ENCODE assay signal across 8 cellular contexts in the genomic region with DNA sequence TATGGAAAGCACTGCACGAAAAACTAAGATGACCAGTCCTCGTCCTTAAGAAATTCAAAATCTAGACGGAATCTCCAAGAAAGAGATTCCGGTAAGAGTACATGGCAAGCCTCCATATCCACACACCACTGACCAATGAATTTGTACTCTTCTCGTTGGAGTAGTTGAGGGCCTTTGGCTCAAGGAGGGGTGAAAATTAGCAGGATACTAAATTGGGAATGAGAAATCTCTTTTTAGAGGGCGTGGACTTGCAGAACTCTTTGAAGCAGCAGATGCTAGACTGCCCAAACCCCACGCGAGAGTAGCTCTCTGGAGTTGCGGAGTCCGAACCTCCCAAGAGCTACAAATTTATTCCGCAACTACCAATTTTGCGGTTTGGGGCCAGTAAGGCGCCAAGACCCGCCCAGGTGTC. TPM values are rescaled to one million over a fixed set of nuclear protein-coding genes. Genes with fewer than 3 reads are reported as not detected.
DNase-seq lines count a peak whose midpoint lies in the region; ATAC-seq and TF ChIP-seq lines count a peak whose summit lies in the region.

No MANE protein-coding gene starts in this region.

- peaks cover 25% of the 10 kb centered on the region for H4K20me1 ChIP-seq in BLaER1

- H3K36me3 ChIP-seq in BLaER1 = no peaks in the 10 kb centered on the region

- peak overlapping the region; percentile 74 for H3K27ac ChIP-seq in BLaER1

- peak overlapping the region; percentile 95 for H3K4me2 ChIP-seq in BLaER1

- no peaks in the 10 kb centered on the region for H3K9me3 Mint-ChIP-seq in effector memory CD8-positive, alpha-beta T cell
- H3K9me3 Mint-ChIP-seq in neural crest cell = no peaks in the 10 kb centered on the region

- peak overlapping the region; percentile 92 for H3K4me3 ChIP-seq in BLaER1

- no peak for TF ChIP-seq CTCF in neural crest cell (conservative IDR thresholded peaks at IDR 0.05)

- no peaks in the 10 kb centered on the region for H3K27me3 Mint-ChIP-seq in effector memory CD8-positive, alpha-beta T cell
- peaks cover 3% of the 10 kb centered on the region for H3K27me3 Mint-ChIP-seq in neural crest cell (ENCODE audit: low read depth)

- no peaks in the 10 kb centered on the region for H3K9me3 ChIP-seq in BLaER1

- peak; percentile 53 for DNase-seq in NCI-H2227 (lab: John Stamatoyannopoulos, UW; ENCODE audit: unreplicated experiment)
- no peak for DNase-seq in effector memory CD8-positive, alpha-beta T cell
- no peak for DNase-seq in neural crest cell (ENCODE audit: low read depth, low spot score)
- DNase-seq in ureter (ENCODE audit: low spot score) = no peak
- no peak for DNase-seq in GF-D8 (lab: John Stamatoyannopoulos, UW)

- peak overlapping the region; percentile 93 to 95 for H3K4me3 Mint-ChIP-seq in effector memory CD8-positive, alpha-beta T cell
- peak overlapping the region; percentile 100 for H3K4me3 Mint-ChIP-seq in neural crest cell

- peaks cover 30% of the 10 kb centered on the region for H3K4me1 ChIP-seq in BLaER1

- no peak for ATAC-seq in effector memory CD8-positive, alpha-beta T cell (replicated peaks)
- ATAC-seq in HG02884 (IDR thresholded peaks at IDR 0.05; ENCODE audit: unreplicated experiment) = no peak
- ATAC-seq in HG02938 (IDR thresholded peaks at IDR 0.05; ENCODE audit: unreplicated experiment) = no peak

- H3K27me3 ChIP-seq in BLaER1 = no peaks in the 10 kb centered on the region

- peaks cover 22 to 28% of the 10 kb centered on the region in 2 donors for H3K4me1 Mint-ChIP-seq in effector memory CD8-positive, alpha-beta T cell (ENCODE audit: low read depth in 2 of 2)
- peaks cover 26% of the 10 kb centered on the region for H3K4me1 Mint-ChIP-seq in neural crest cell

- H3K9ac ChIP-seq in BLaER1 = peak overlapping the region; percentile 80

- H3K36me3 Mint-ChIP-seq in effector memory CD8-positive, alpha-beta T cell (ENCODE audit: insufficient read depth) = peaks cover 19% of the 10 kb centered on the region
- no peaks in the 10 kb centered on the region for H3K36me3 Mint-ChIP-seq in neural crest cell (ENCODE audit: low read depth)

- H3K27ac Mint-ChIP-seq in effector memory CD8-positive, alpha-beta T cell = peak overlapping the region; percentile 95 to 97
- H3K27ac Mint-ChIP-seq in neural crest cell (ENCODE audit: unreplicated experiment) = no peak overlapping the region

RNA-seq across cellular contexts. Expression of a gene that starts 0.9 kb away (rescaled TPM):
- total RNA-seq in neural crest cell = 11.9 and 13.0 TPM in 2 replicates
- 38.1 TPM for total RNA-seq in ureter
